1 cellular context compared by ENCODE assay signal in genomic region chrX:823073-823472, GRCh38.
TF ChIP-seq lines count a peak whose summit lies in the region.

No MANE protein-coding gene starts in this region.

TF ChIP-seq in HEK293, 187 proteins besides CTCF, POLR2A, EP300 and RAD21 (continued from another document):
- TF ChIP-seq ZNF280D (tag by site-specific recombination; IDR thresholded peaks at IDR 0.05), result peak; percentile 96
